Comparison of ENCODE assay signal across 29 cellular contexts in the genomic region with DNA sequence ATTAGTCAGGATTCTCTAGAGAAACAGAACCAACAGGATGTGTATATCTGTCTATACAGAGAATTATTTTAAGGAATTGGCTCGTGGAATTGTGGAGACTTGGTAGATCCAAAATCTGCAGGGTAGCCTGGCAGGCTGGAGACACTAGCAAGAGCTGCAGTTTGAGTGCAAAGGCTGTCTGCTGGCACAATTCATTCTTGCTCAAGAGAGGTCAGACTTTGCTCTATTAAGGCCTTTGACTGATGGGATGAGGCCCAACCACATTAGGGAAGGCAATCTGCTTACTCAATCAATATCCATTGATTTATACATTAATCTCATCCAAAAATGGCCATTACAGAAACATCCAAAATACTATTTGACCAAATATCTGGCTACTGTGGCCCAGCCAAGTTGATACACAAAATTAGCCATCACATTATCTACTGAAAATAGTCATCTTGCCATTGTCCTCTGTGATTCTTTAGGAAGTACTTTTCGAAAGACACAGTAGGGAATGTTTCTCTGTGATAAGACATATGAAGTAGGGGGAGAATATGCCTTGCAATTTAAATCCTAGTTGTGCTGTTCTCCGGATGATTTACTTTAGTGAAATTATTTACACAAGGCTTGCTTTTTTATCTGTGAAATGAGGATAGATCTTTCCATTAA.
"Had no signal": no experiment of that assay in that cellular context is flagged by ENCODE, and none has a peak within 500 bp of the region (broad histone marks: within the 10 kb centered on the region; RNA-seq: fewer than 3 reads in every experiment).

No MANE protein-coding gene starts in this region.

- DNase-seq: activated CD4-positive, alpha-beta memory T cell treated with anti-CD3 and anti-CD28 coated beads for 36 hours; activated CD4-positive, alpha-beta T cell treated with anti-CD3 and anti-CD28 coated beads, Interleukin-2, amount 10 ng/mL, durations not matched to agents 7 days and 5 days; activated CD8-positive, alpha-beta memory T cell treated with anti-CD3 and anti-CD28 coated beads, Interleukin-2, amount 50 U/mL, for 4 hours; activated gamma-delta T cell treated with Interleukin-2 at 50 U/mL for 16 hours; activated naive CD4-positive, alpha-beta T cell treated with anti-CD3 and anti-CD28 coated beads for 36 hours; activated T-cell treated with anti-CD3 and anti-CD28 coated beads for 4 hours; activated T-cell treated with anti-CD3 and anti-CD28 coated beads, Interleukin-2, amount 50 U/mL, for 4 hours; adrenal gland; body of pancreas; MG63; NCI-H1048; NCI-H187 treated with DMSO at 0.1 percent for 48 hours; NCI-H2081; NCI-H2171 treated with DMSO at 0.1 percent for 48 hours; NCI-H2227 treated with DMSO at 0.1 percent for 48 hours; NCI-H446; NCI-H510A treated with DMSO at 0.1 percent for 48 hours; NCI-H526 treated with DMSO at 0.1 percent for 48 hours; NK-92 treated with Interleukin-12 subunit alpha and Interleukin-12 subunit beta, amount 100 ng/mL, for 24 hours; PC-9; SW 1271; T-helper 1 cell; T-helper 2 cell; T-helper 9 cell had no signal

- H3K9me3 ChIP-seq: adrenal gland, body of pancreas, MG63 had no signal

- H3K4me3 ChIP-seq: adrenal gland, body of pancreas, breast epithelium, K562, MG63, PC-9 had no signal

- H2AFZ ChIP-seq: PC-9 had no signal

- H3K27ac ChIP-seq: adrenal gland, body of pancreas, breast epithelium, PC-9, RWPE1 had no signal

- H3K27me3 ChIP-seq: adrenal gland, body of pancreas, breast epithelium, MG63 had no signal

- H3K4me1 ChIP-seq: adrenal gland, body of pancreas, breast epithelium had no signal

- ATAC-seq: activated naive CD4-positive, alpha-beta T cell treated with anti-CD3 and anti-CD28 coated beads, Interleukin-2, amount 50 U/mL, for 72 hours; activated T-cell treated with anti-CD3 and anti-CD28 coated beads, Interleukin-2, amount 50 U/mL, for 4 hours; body of pancreas; K562; Right ventricle myocardium inferior had no signal

- H3K4me2 ChIP-seq: PC-9 had no signal

- H3K36me3 ChIP-seq: adrenal gland, breast epithelium, MG63 had no signal
